23 cellular contexts compared by ENCODE assay signal in genomic region chr7:128045766-128046165, GRCh38. TPM values are rescaled to one million over a fixed set of nuclear protein-coding genes. Genes with fewer than 3 reads are reported as not detected.
DNase-seq lines count a peak whose midpoint lies in the region; ATAC-seq and FAIRE-seq lines count a peak whose summit lies in the region.
"Had no signal": no experiment of that assay in that cellular context is flagged by ENCODE, and none has a peak within 500 bp of the region (broad histone marks: within the 10 kb centered on the region; RNA-seq: fewer than 3 reads in every experiment).

No MANE protein-coding gene starts in this region.

- H3K4me1 Mint-ChIP-seq in activated CD4-positive, alpha-beta memory T cell treated with anti-CD3 and anti-CD28 coated beads for 36 hours (ENCODE audit: low read depth): peaks cover 15% of the 10 kb centered on the region
- peaks cover 17% of the 10 kb centered on the region for H3K4me1 Mint-ChIP-seq in activated CD4-positive, alpha-beta memory T cell treated with anti-CD3 and anti-CD28 coated beads, Interleukin-2, amount 10 ng/mL, durations not matched to agents 7 days and 5 days

- no peak for ATAC-seq in GM19328 (IDR thresholded peaks at IDR 0.05; ENCODE audit: unreplicated experiment)
- ATAC-seq: K562; naive thymus-derived CD8-positive, alpha-beta T cell had no signal

- H3K9me3 ChIP-seq in MG63 (no peaks in the 10 kb centered on the region), small intestine (ENCODE audit: control insufficient read depth, low read depth) (no peaks in the 10 kb centered on the region)
- H3K9me3 ChIP-seq: upper lobe of left lung had no signal

- intact Hi-C loops in activated CD4-positive, alpha-beta memory T cell treated with anti-CD3 and anti-CD28 coated beads for 36 hours (cut with micrococcal nuclease): no loop called here

- H3K27ac ChIP-seq in small intestine (ENCODE audit: low read depth in 1 of 2, low read length in 1 of 2): no peak overlapping the region
- H3K27ac ChIP-seq: C4-2B, parathyroid adenoma, skin epidermis, upper lobe of left lung had no signal

- H3K36me3 ChIP-seq in MG63 (no peaks in the 10 kb centered on the region), small intestine (ENCODE audit: control insufficient read depth in 2 of 2, insufficient read depth in 2 of 2, low read length in 2 of 2) (no peaks in the 10 kb centered on the region)
- H3K36me3 ChIP-seq: upper lobe of left lung had no signal

- H3K27me3 ChIP-seq in MG63 (no peaks in the 10 kb centered on the region), small intestine (ENCODE audit: control insufficient read depth in 2 of 2, insufficient read depth in 2 of 2, low read length in 2 of 2) (no peaks in the 10 kb centered on the region)
- H3K27me3 ChIP-seq: upper lobe of left lung had no signal

- no peaks in the 10 kb centered on the region for H3K9me3 Mint-ChIP-seq in activated CD4-positive, alpha-beta memory T cell treated with anti-CD3 and anti-CD28 coated beads for 36 hours
- no peaks in the 10 kb centered on the region for H3K9me3 Mint-ChIP-seq in activated CD4-positive, alpha-beta memory T cell treated with anti-CD3 and anti-CD28 coated beads, Interleukin-2, amount 10 ng/mL, durations not matched to agents 7 days and 5 days
- H3K9me3 Mint-ChIP-seq: naive thymus-derived CD8-positive, alpha-beta T cell; stimulated activated naive CD8-positive, alpha-beta T cell treated with anti-CD3 and anti-CD28 coated beads, Interleukin-15, Interleukin-2, amounts not matched to agents 100 ng/mL and 50 ng/mL, for 24 hours had no signal

- POLR2A ChIA-PET in activated CD4-positive, alpha-beta memory T cell treated with anti-CD3 and anti-CD28 coated beads for 36 hours (lab: Charles Lee): no interaction called here
- POLR2A ChIA-PET in activated CD4-positive, alpha-beta memory T cell treated with anti-CD3 and anti-CD28 coated beads, Interleukin-2, amount 10 ng/mL, durations not matched to agents 7 days and 5 days (lab: Charles Lee): no interaction called here

- H3K4me1 ChIP-seq in small intestine (ENCODE audit: control insufficient read depth in 2 of 2, insufficient read depth in 1 of 2, low read depth in 1 of 2, low read length in 1 of 2): no peaks in the 10 kb centered on the region
- H3K4me1 ChIP-seq: upper lobe of left lung had no signal

- FAIRE-seq in RCC 7860 (lab: Jason Lieb, UNC) (peak; percentile 27), small intestine (lab: Jason Lieb, UNC) (no peak)
- FAIRE-seq: K562 had no signal

- 83 to 95% (median 93%) methylated on average over 1 of the region's 1 CpG for WGBS in small intestine, 3 donors

- peak overlapping the region; percentile 7 for H3K27ac Mint-ChIP-seq in activated CD4-positive, alpha-beta memory T cell treated with anti-CD3 and anti-CD28 coated beads for 36 hours
- H3K27ac Mint-ChIP-seq in activated CD4-positive, alpha-beta memory T cell treated with anti-CD3 and anti-CD28 coated beads, Interleukin-2, amount 10 ng/mL, durations not matched to agents 7 days and 5 days: no peak overlapping the region
- H3K27ac Mint-ChIP-seq: stimulated activated naive CD8-positive, alpha-beta T cell treated with anti-CD3 and anti-CD28 coated beads, Interleukin-15, Interleukin-2, amounts not matched to agents 100 ng/mL and 50 ng/mL, for 24 hours had no signal

- H3K4me3 ChIP-seq in MG63 (no peak overlapping the region), small intestine (ENCODE audit: low read depth in 1 of 2, low read length in 2 of 2) (no peak overlapping the region)
- H3K4me3 ChIP-seq: K562, skin epidermis, upper lobe of left lung had no signal

- no peak overlapping the region for H3K4me3 Mint-ChIP-seq in activated CD4-positive, alpha-beta memory T cell treated with anti-CD3 and anti-CD28 coated beads for 36 hours
- no peak overlapping the region for H3K4me3 Mint-ChIP-seq in activated CD4-positive, alpha-beta memory T cell treated with anti-CD3 and anti-CD28 coated beads, Interleukin-2, amount 10 ng/mL, durations not matched to agents 7 days and 5 days
- H3K4me3 Mint-ChIP-seq: naive thymus-derived CD8-positive, alpha-beta T cell; stimulated activated naive CD8-positive, alpha-beta T cell treated with anti-CD3 and anti-CD28 coated beads, Interleukin-15, Interleukin-2, amounts not matched to agents 100 ng/mL and 50 ng/mL, for 24 hours had no signal

- DNase-seq in activated CD4-positive, alpha-beta memory T cell treated with anti-CD3 and anti-CD28 coated beads for 36 hours: no peak
- no peak for DNase-seq in activated CD4-positive, alpha-beta memory T cell treated with anti-CD3 and anti-CD28 coated beads, Interleukin-2, amount 10 ng/mL, durations not matched to agents 7 days and 5 days
- DNase-seq in RCC 7860 (ENCODE audit: low spot score) (no peak), fibroblast of peridontal ligament (ENCODE audit: extremely low read depth) (peak; percentile 59), stromal cell of bone marrow (ENCODE audit: low read depth) (peak; percentile 33), MG63 (no peak), small intestine (no peak)
- DNase-seq: 8988T; activated CD4-positive, alpha-beta T cell treated with anti-CD3 and anti-CD28 coated beads, Interleukin-2, amount 50 U/mL, for 1 hour; activated gamma-delta T cell treated with Interleukin-2 at 50 U/mL for 16 hours; hippocampal formation; islet precursor cell; naive thymus-derived CD8-positive, alpha-beta T cell; NCI-H1092; NCI-H510A; stimulated activated CD4-positive, alpha-beta T cell treated with anti-CD3 and anti-CD28 coated beads, Interleukin-2, amount 100 ng/mL, for 48 hours; upper lobe of left lung had no signal

- no peaks in the 10 kb centered on the region for H3K27me3 Mint-ChIP-seq in activated CD4-positive, alpha-beta memory T cell treated with anti-CD3 and anti-CD28 coated beads for 36 hours
- no peaks in the 10 kb centered on the region for H3K27me3 Mint-ChIP-seq in activated CD4-positive, alpha-beta memory T cell treated with anti-CD3 and anti-CD28 coated beads, Interleukin-2, amount 10 ng/mL, durations not matched to agents 7 days and 5 days
- H3K27me3 Mint-ChIP-seq: naive thymus-derived CD8-positive, alpha-beta T cell; stimulated activated naive CD8-positive, alpha-beta T cell treated with anti-CD3 and anti-CD28 coated beads, Interleukin-15, Interleukin-2, amounts not matched to agents 100 ng/mL and 50 ng/mL, for 24 hours had no signal

- CTCF ChIA-PET in activated CD4-positive, alpha-beta memory T cell treated with anti-CD3 and anti-CD28 coated beads for 36 hours (lab: Charles Lee): no interaction called here
- CTCF ChIA-PET in activated CD4-positive, alpha-beta memory T cell treated with anti-CD3 and anti-CD28 coated beads, Interleukin-2, amount 10 ng/mL, durations not matched to agents 7 days and 5 days (lab: Charles Lee): interaction anchor here (0.6 to 1.1 kb wide), 3 partner anchors 10 to 282 kb away, joined by 3 read pairs; no protein-coding TSS in a partner anchor

- peaks cover 1% of the 10 kb centered on the region for H3K36me3 Mint-ChIP-seq in activated CD4-positive, alpha-beta memory T cell treated with anti-CD3 and anti-CD28 coated beads for 36 hours
- H3K36me3 Mint-ChIP-seq in activated CD4-positive, alpha-beta memory T cell treated with anti-CD3 and anti-CD28 coated beads, Interleukin-2, amount 10 ng/mL, durations not matched to agents 7 days and 5 days (ENCODE audit: low read depth): peaks cover 5% of the 10 kb centered on the region

RNA-seq across cellular contexts. Expression of gene LRRC4, which starts 14.5 kb away (rescaled TPM):
- under 1 TPM; 0.68 to 0.74 TPM for total RNA-seq in activated CD4-positive, alpha-beta memory T cell treated with anti-CD3 and anti-CD28 coated beads for 36 hours
- total RNA-seq in activated CD4-positive, alpha-beta memory T cell treated with anti-CD3 and anti-CD28 coated beads, Interleukin-2, amount 10 ng/mL, durations not matched to agents 7 days and 5 days: not detected
- not detected in 2 replicates for total RNA-seq in MG63 (2014; rRNA removed; shearing (Covaris generic); ENCODE audit: low replicate concordance)
- under 1 TPM; 0.27 to 0.91 (median 0.67) TPM for polyA plus RNA-seq in small intestine
- total RNA-seq: K562 had no signal

Comparison
In these comparisons a context has a peak if more than half of its experiments do, and no peak if none do; other contexts are left out.
1. DNase-seq: peak in fibroblast of peridontal ligament (single experiment) and stromal cell of bone marrow (single experiment); none in activated CD4-positive, alpha-beta memory T cell treated with anti-CD3 and anti-CD28 coated beads for 36 hours (single experiment), activated CD4-positive, alpha-beta memory T cell treated with anti-CD3 and anti-CD28 coated beads, Interleukin-2, amount 10 ng/mL, durations not matched to agents 7 days and 5 days (single experiment), RCC 7860 (single experiment), MG63 (single experiment) and small intestine (single experiment).